ENCODE assay signal across 21 cellular contexts in the genomic region with DNA sequence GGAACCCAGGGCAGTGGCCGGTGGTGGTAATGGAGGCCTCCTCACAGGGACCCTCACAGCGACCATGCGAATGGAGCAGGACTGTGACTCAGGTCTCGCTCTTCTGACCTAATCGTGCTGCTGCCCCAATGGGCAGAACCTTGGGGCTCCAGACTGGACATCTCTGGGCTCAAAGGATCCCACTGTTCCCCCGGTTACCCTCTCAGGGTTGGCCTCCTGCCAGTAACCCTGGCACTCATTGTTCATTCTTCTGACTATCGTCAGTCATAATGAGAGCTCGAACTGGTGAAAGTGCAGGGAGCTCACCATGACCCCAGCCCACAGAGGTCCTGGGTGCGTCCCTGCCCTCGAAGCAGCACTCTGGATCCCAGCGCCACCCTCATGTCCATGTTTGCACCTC. TPM values are rescaled to one million over a fixed set of nuclear protein-coding genes. Genes with fewer than 3 reads are reported as not detected.
A peak's percentile ranks its signal among the peaks of the same experiment; 100 is the strongest.
DNase-seq lines count a peak whose midpoint lies in the region; ATAC-seq, FAIRE-seq and TF ChIP-seq lines count a peak whose summit lies in the region.
"Had no signal": no experiment of that assay in that cellular context is flagged by ENCODE, and none has a peak within 500 bp of the region (broad histone marks: within the 10 kb centered on the region; RNA-seq: fewer than 3 reads in every experiment).

No MANE protein-coding gene starts in this region.

- intact Hi-C loops in HepG2 (cut with micrococcal nuclease; ENCODE audit: unreplicated experiment) (no loop called here), right lobe of liver (cut with DNase I) (no loop called here), head of caudate nucleus (cut with DNase I) (no loop called here), posterior cingulate gyrus (cut with DNase I) (no loop called here), cardiac septum (cut with DNase I) (no loop called here)
- intact Hi-C loops in activated CD4-positive, alpha-beta T cell treated with anti-CD3 and anti-CD28 coated beads, Interleukin-2, amount 10 ng/mL, durations not matched to agents 24 days and 14 days (cut with micrococcal nuclease): no loop called here

- H3K9me3 Mint-ChIP-seq in activated CD4-positive, alpha-beta T cell treated with anti-CD3 and anti-CD28 coated beads, Interleukin-2, amount 10 ng/mL, durations not matched to agents 24 days and 14 days: no peaks in the 10 kb centered on the region

- TF ChIP-seq CTCF in HepG2 (CRISPR knock-in tag; IDR thresholded peaks at IDR 0.05): no peak
- no peak for TF ChIP-seq CTCF in right lobe of liver (IDR thresholded peaks at IDR 0.05)

- H3K36me3 ChIP-seq in HepG2 (replicated peaks in 1 of 2; ENCODE audit: control insufficient read depth in 1 of 2, insufficient read depth in 2 of 2, low read length in 2 of 2) (no peaks in the 10 kb centered on the region), right lobe of liver (no peaks in the 10 kb centered on the region)
- H3K36me3 ChIP-seq: MG63, SJSA1 had no signal

- H3K9me3 ChIP-seq in HepG2 (ENCODE audit: low read length): no peaks in the 10 kb centered on the region
- no peaks in the 10 kb centered on the region for H3K9me3 ChIP-seq in right lobe of liver
- H3K9me3 ChIP-seq in T-helper 17 cell (ENCODE audit: control insufficient read depth, low read length, poor library complexity, severe bottlenecking): no peaks in the 10 kb centered on the region
- H3K9me3 ChIP-seq: MG63, SJSA1 had no signal

- no peak overlapping the region for H3K4me3 Mint-ChIP-seq in T-helper 17 cell
- no peak overlapping the region for H3K4me3 Mint-ChIP-seq in activated CD4-positive, alpha-beta T cell treated with anti-CD3 and anti-CD28 coated beads, Interleukin-2, amount 10 ng/mL, durations not matched to agents 24 days and 14 days

- peaks cover 20% of the 10 kb centered on the region for H3K27me3 Mint-ChIP-seq in T-helper 17 cell
- H3K27me3 Mint-ChIP-seq in activated CD4-positive, alpha-beta T cell treated with anti-CD3 and anti-CD28 coated beads, Interleukin-2, amount 10 ng/mL, durations not matched to agents 24 days and 14 days: peaks cover 4% of the 10 kb centered on the region

- no peak for TF ChIP-seq RAD21 in HepG2 (CRISPR knock-in tag; IDR thresholded peaks at IDR 0.05)

- no peaks in the 10 kb centered on the region for H3K36me3 Mint-ChIP-seq in T-helper 17 cell (ENCODE audit: low read depth)
- H3K36me3 Mint-ChIP-seq in activated CD4-positive, alpha-beta T cell treated with anti-CD3 and anti-CD28 coated beads, Interleukin-2, amount 10 ng/mL, durations not matched to agents 24 days and 14 days (ENCODE audit: low read depth): peaks cover 3% of the 10 kb centered on the region

- no peak overlapping the region for H3K27ac Mint-ChIP-seq in T-helper 17 cell
- no peak overlapping the region for H3K27ac Mint-ChIP-seq in activated CD4-positive, alpha-beta T cell treated with anti-CD3 and anti-CD28 coated beads, Interleukin-2, amount 10 ng/mL, durations not matched to agents 24 days and 14 days

- peak overlapping the region; percentile 75 for H3K4me2 ChIP-seq in HepG2 (ENCODE audit: low read depth, low read length)

- TF ChIP-seq POLR2A in HepG2 (IDR thresholded peaks at IDR 0.05; ENCODE audit: insufficient read depth in 1 of 2, low read depth in 2 of 2, low read length in 2 of 2): no peak
- TF ChIP-seq POLR2A in right lobe of liver (IDR thresholded peaks at IDR 0.05): no peak

- peak; percentile 27 for ATAC-seq in HepG2
- ATAC-seq in right lobe of liver: no peak
- no peak for ATAC-seq in T-helper 17 cell

- TF ChIP-seq EP300 in HepG2 (IDR thresholded peaks at IDR 0.05; ENCODE audit: low read depth in 2 of 2, low read length in 2 of 2) (no peak), HepG2 (CRISPR knock-in tag; IDR thresholded peaks at IDR 0.05; ENCODE audit: borderline replicate concordance) (no peak)

- H3K4me1 Mint-ChIP-seq in T-helper 17 cell: peaks cover 7% of the 10 kb centered on the region
- peaks cover 2% of the 10 kb centered on the region for H3K4me1 Mint-ChIP-seq in activated CD4-positive, alpha-beta T cell treated with anti-CD3 and anti-CD28 coated beads, Interleukin-2, amount 10 ng/mL, durations not matched to agents 24 days and 14 days

- no TSS peak for BruUV-seq in HepG2 (replicated peaks; lab: Mats Ljungman, UMichigan)

- H3K9ac ChIP-seq in HepG2 (ENCODE audit: insufficient read depth, low read depth, low read length): 0 out of 2 replicates have a peak overlapping the region, but pooled peaks have one; percentile 43

- no peaks in the 10 kb centered on the region for H4K20me1 ChIP-seq in HepG2 (ENCODE audit: insufficient read depth, low read length)

- H3K4me3 ChIP-seq in HepG2 (replicated peaks in 1 of 3; ENCODE audit: insufficient read depth in 1 of 3, low read depth in 2 of 3, low read length in 3 of 3) (peak overlapping the region in 1 of 3 experiments; percentile 49; a peak in 2 of 6 replicates), right lobe of liver (no peak overlapping the region)
- H3K4me3 ChIP-seq: MG63, SJSA1 had no signal

- WGBS in HepG2 (ENCODE audit: low lambda C conversion rate): 13% methylated on average over 4 of the region's 11 CpGs
- WGBS in right lobe of liver (ENCODE audit: insufficient coverage, low coverage, low lambda C conversion rate, missing lambda C conversion rate): 80% methylated on average over 1 of the region's 11 CpGs

- CTCF ChIA-PET in HepG2 (lab: Yijun Ruan, JAX; ENCODE audit: low intra/inter-chr PET ratio, low total read pairs): no interaction called here

- POLR2A ChIA-PET in HepG2 (lab: Yijun Ruan, JAX): no interaction called here

- H3K4me1 ChIP-seq in HepG2 (ENCODE audit: insufficient read depth, low read length): peaks cover 42% of the 10 kb centered on the region
- H3K4me1 ChIP-seq in right lobe of liver: no peaks in the 10 kb centered on the region
- H3K4me1 ChIP-seq: SJSA1 had no signal

- peaks cover 0 to 4% of the 10 kb centered on the region in 2 experiments; a peak in 1 of 5 replicates for H3K27me3 ChIP-seq in HepG2 (ENCODE audit: control insufficient read depth in 1 of 2, insufficient read depth in 2 of 2, low read length in 2 of 2)
- no peaks in the 10 kb centered on the region for H3K27me3 ChIP-seq in right lobe of liver
- H3K27me3 ChIP-seq: MG63, SJSA1 had no signal

- no peak overlapping the region for H2AFZ ChIP-seq in HepG2 (ENCODE audit: low read length)

- DNase-seq in HepG2 (ENCODE audit: low spot score) (peak; percentile 52), right lobe of liver (no peak), head of caudate nucleus (peak in 28 of 42 donors; percentile 17 to 69 (median 42)), posterior cingulate gyrus (peak in 6 of 10 donors; percentile 28 to 89 (median 51)), T-helper 17 cell (no peak), cardiac septum (ENCODE audit: low spot score) (no peak)
- DNase-seq in activated CD4-positive, alpha-beta T cell treated with anti-CD3 and anti-CD28 coated beads, Interleukin-2, amount 10 ng/mL, durations not matched to agents 24 days and 14 days: no peak
- DNase-seq: ACHN, H7, KBM-7, MG63, NCI-H2081, NCI-H2227 treated with DMSO at 0.1 percent for 48 hours, NCI-H526 treated with DMSO at 0.1 percent for 48 hours, Right ventricle myocardium superior, RPMI8226 had no signal

- in situ Hi-C loops in HepG2 (cut with HindIII; ENCODE audit: extremely low pct_ligation_motif_present, low pct_unique_long_range_greater_than_20kb): no loop called here

- no peak overlapping the region for H3K27ac ChIP-seq in HepG2 (ENCODE audit: extremely low read length, insufficient read depth, low read length)
- no peak overlapping the region for H3K27ac ChIP-seq in right lobe of liver
- H3K27ac ChIP-seq: 22Rv1, SJSA1 had no signal

- peaks cover 4% of the 10 kb centered on the region for H3K79me2 ChIP-seq in HepG2 (ENCODE audit: insufficient read depth, low read length)

- FAIRE-seq in HepG2 (lab: Jason Lieb, UNC): no peak

RNA-seq across cellular contexts. Expression of a gene that starts 3.9 kb away (rescaled TPM):
- total RNA-seq in HepG2 (2016; rRNA removed; fragmentation: Illumina TruSeq; extraction: Trizol): 5.2 and 6.5 TPM in 2 replicates
- 11.5 and 11.7 TPM in 2 replicates for total RNA-seq in HepG2 (2016; cell fraction: cytosol; rRNA removed; fragmentation: Illumina TruSeq; extraction: Trizol; ENCODE audit: low read depth)
- 5.9 and 6.4 TPM in 2 replicates for total RNA-seq in HepG2 (2016; cell fraction: insoluble cytoplasmic fraction; rRNA removed; fragmentation: Illumina TruSeq; extraction: Trizol)
- total RNA-seq in HepG2 (2016; cell fraction: membrane; rRNA removed; fragmentation: Illumina TruSeq; extraction: Trizol): 10.1 and 10.8 TPM in 2 replicates
- 8.0 and 8.3 TPM in 2 replicates for total RNA-seq in HepG2 (2016; cell fraction: nucleus; rRNA removed; fragmentation: Illumina TruSeq; extraction: Trizol)
- 7.9 and 9.9 TPM in 2 replicates for polyA plus RNA-seq in HepG2 (2011; rRNA removed)
- 4.5 and 4.8 TPM in 2 replicates for polyA plus RNA-seq in HepG2 (2011; cell fraction: cytosol; rRNA removed)
- polyA plus RNA-seq in HepG2 (2011; cell fraction: nucleus; rRNA removed): 39.7 and 53.9 TPM in 2 replicates
- polyA plus RNA-seq in HepG2 (2012): 19.3 and 29.5 TPM in 2 replicates
- polyA plus RNA-seq in HepG2 (2016; cell fraction: cytosol; fragmentation: Illumina TruSeq; extraction: Trizol; ENCODE audit: low read depth): 17.8 and 18.7 TPM in 2 replicates
- polyA plus RNA-seq in HepG2 (2016; cell fraction: insoluble cytoplasmic fraction; fragmentation: Illumina TruSeq; extraction: Trizol; ENCODE audit: low read depth): 16.6 and 24.0 TPM in 2 replicates
- 26.9 and 32.5 TPM in 2 replicates for polyA plus RNA-seq in HepG2 (2016; cell fraction: membrane; fragmentation: Illumina TruSeq; extraction: Trizol; ENCODE audit: low read depth)
- 24.4 and 31.0 TPM in 2 replicates for polyA plus RNA-seq in HepG2 (2016; cell fraction: nucleus; fragmentation: Illumina TruSeq; extraction: Trizol; ENCODE audit: insufficient read depth, low read depth)
- polyA minus RNA-seq in HepG2 (2011; rRNA and poly(A)+ RNA removed; ENCODE audit: low replicate concordance): 25.9 and 39.1 TPM in 2 replicates
- polyA minus RNA-seq in HepG2 (2011; cell fraction: cytosol; rRNA and poly(A)+ RNA removed): 9.3 and 11.2 TPM in 2 replicates
- 12.3 and 19.1 TPM in 2 replicates for polyA minus RNA-seq in HepG2 (2011; cell fraction: nucleus; rRNA and poly(A)+ RNA removed)
- 10 to 100 TPM; 12.7 to 20.0 (median 13.9) TPM for total RNA-seq in right lobe of liver
- total RNA-seq in T-helper 17 cell: 10 to 100 TPM; 24.3 to 32.2 TPM
- 24.0 TPM for total RNA-seq in cardiac septum
- 52.9 and 53.8 TPM in 2 replicates for total RNA-seq in activated CD4-positive, alpha-beta T cell treated with anti-CD3 and anti-CD28 coated beads, Interleukin-2, amount 10 ng/mL, durations not matched to agents 24 days and 14 days

RNA-seq across cellular contexts. Expression of a gene that starts 10.0 kb away (rescaled TPM):
- total RNA-seq in HepG2 (2016; rRNA removed; fragmentation: Illumina TruSeq; extraction: Trizol): not detected in 2 replicates
- not detected in 2 replicates for total RNA-seq in HepG2 (2016; cell fraction: cytosol; rRNA removed; fragmentation: Illumina TruSeq; extraction: Trizol; ENCODE audit: low read depth)
- total RNA-seq in HepG2 (2016; cell fraction: insoluble cytoplasmic fraction; rRNA removed; fragmentation: Illumina TruSeq; extraction: Trizol): not detected in 2 replicates
- total RNA-seq in HepG2 (2016; cell fraction: membrane; rRNA removed; fragmentation: Illumina TruSeq; extraction: Trizol): not detected in 2 replicates
- not detected in 2 replicates for total RNA-seq in HepG2 (2016; cell fraction: nucleus; rRNA removed; fragmentation: Illumina TruSeq; extraction: Trizol)
- polyA plus RNA-seq in HepG2 (2011; rRNA removed): 0.21 and 0.27 TPM in 2 replicates
- polyA plus RNA-seq in HepG2 (2011; cell fraction: cytosol; rRNA removed): 0.11 and 0.31 TPM in 2 replicates
- 0.23 and 0.26 TPM in 2 replicates for polyA plus RNA-seq in HepG2 (2011; cell fraction: nucleus; rRNA removed)
- not detected in 2 replicates for polyA plus RNA-seq in HepG2 (2012)
- not detected in 2 replicates for polyA plus RNA-seq in HepG2 (2016; cell fraction: cytosol; fragmentation: Illumina TruSeq; extraction: Trizol; ENCODE audit: low read depth)
- not detected in 2 replicates for polyA plus RNA-seq in HepG2 (2016; cell fraction: insoluble cytoplasmic fraction; fragmentation: Illumina TruSeq; extraction: Trizol; ENCODE audit: low read depth)
- not detected in 2 replicates for polyA plus RNA-seq in HepG2 (2016; cell fraction: membrane; fragmentation: Illumina TruSeq; extraction: Trizol; ENCODE audit: low read depth)
- polyA plus RNA-seq in HepG2 (2016; cell fraction: nucleus; fragmentation: Illumina TruSeq; extraction: Trizol; ENCODE audit: insufficient read depth, low read depth): not detected in 2 replicates
- polyA minus RNA-seq in HepG2 (2011; rRNA and poly(A)+ RNA removed; ENCODE audit: low replicate concordance): 2.8 and 3.2 TPM in 2 replicates
- polyA minus RNA-seq in HepG2 (2011; cell fraction: cytosol; rRNA and poly(A)+ RNA removed): not detected in 2 replicates
- polyA minus RNA-seq in HepG2 (2011; cell fraction: nucleus; rRNA and poly(A)+ RNA removed): 1.0 TPM in 1 of 2 replicates, not detected in the other
- under 1 TPM in 1 of 6 experiments, not detected in 5; 0.81 TPM for total RNA-seq in right lobe of liver
- not detected for total RNA-seq in T-helper 17 cell
- not detected for total RNA-seq in cardiac septum
- not detected in 2 replicates for total RNA-seq in activated CD4-positive, alpha-beta T cell treated with anti-CD3 and anti-CD28 coated beads, Interleukin-2, amount 10 ng/mL, durations not matched to agents 24 days and 14 days
- total RNA-seq: H7, HT-29, NCI-H460, Right ventricle myocardium superior, SJSA1 had no signal
- polyA plus RNA-seq: BJ had no signal

RNA-seq across cellular contexts. Expression of a gene that starts 23.4 kb away (rescaled TPM):
- not detected in 2 replicates for total RNA-seq in HepG2 (2016; rRNA removed; fragmentation: Illumina TruSeq; extraction: Trizol)
- not detected in 2 replicates for total RNA-seq in HepG2 (2016; cell fraction: cytosol; rRNA removed; fragmentation: Illumina TruSeq; extraction: Trizol; ENCODE audit: low read depth)
- not detected in 2 replicates for total RNA-seq in HepG2 (2016; cell fraction: insoluble cytoplasmic fraction; rRNA removed; fragmentation: Illumina TruSeq; extraction: Trizol)
- total RNA-seq in HepG2 (2016; cell fraction: membrane; rRNA removed; fragmentation: Illumina TruSeq; extraction: Trizol): not detected in 2 replicates
- total RNA-seq in HepG2 (2016; cell fraction: nucleus; rRNA removed; fragmentation: Illumina TruSeq; extraction: Trizol): not detected in 2 replicates
- polyA plus RNA-seq in HepG2 (2011; rRNA removed): 0.69 TPM in 1 of 2 replicates, not detected in the other
- polyA plus RNA-seq in HepG2 (2011; cell fraction: cytosol; rRNA removed): 0.27 and 0.33 TPM in 2 replicates
- 0.57 TPM in 1 of 2 replicates, not detected in the other for polyA plus RNA-seq in HepG2 (2011; cell fraction: nucleus; rRNA removed)
- polyA plus RNA-seq in HepG2 (2012): 0.59 TPM in 1 of 2 replicates, not detected in the other
- polyA plus RNA-seq in HepG2 (2016; cell fraction: cytosol; fragmentation: Illumina TruSeq; extraction: Trizol; ENCODE audit: low read depth): not detected in 2 replicates
- not detected in 2 replicates for polyA plus RNA-seq in HepG2 (2016; cell fraction: insoluble cytoplasmic fraction; fragmentation: Illumina TruSeq; extraction: Trizol; ENCODE audit: low read depth)
- polyA plus RNA-seq in HepG2 (2016; cell fraction: membrane; fragmentation: Illumina TruSeq; extraction: Trizol; ENCODE audit: low read depth): not detected in 2 replicates
- polyA plus RNA-seq in HepG2 (2016; cell fraction: nucleus; fragmentation: Illumina TruSeq; extraction: Trizol; ENCODE audit: insufficient read depth, low read depth): not detected in 2 replicates
- polyA minus RNA-seq in HepG2 (2011; rRNA and poly(A)+ RNA removed; ENCODE audit: low replicate concordance): not detected in 2 replicates
- polyA minus RNA-seq in HepG2 (2011; cell fraction: cytosol; rRNA and poly(A)+ RNA removed): not detected in 2 replicates
- not detected in 2 replicates for polyA minus RNA-seq in HepG2 (2011; cell fraction: nucleus; rRNA and poly(A)+ RNA removed)
- total RNA-seq in right lobe of liver: 1 to 10 TPM in 4 of 6 experiments, not detected in 2; 1.1 to 8.4 (median 2.0) TPM
- not detected for total RNA-seq in T-helper 17 cell
- 1.2 TPM for total RNA-seq in cardiac septum
- not detected in 2 replicates for total RNA-seq in activated CD4-positive, alpha-beta T cell treated with anti-CD3 and anti-CD28 coated beads, Interleukin-2, amount 10 ng/mL, durations not matched to agents 24 days and 14 days
- total RNA-seq: H7, HT-29, NCI-H460, Right ventricle myocardium superior, SJSA1 had no signal
- polyA plus RNA-seq: BJ had no signal

RNA-seq across cellular contexts. Expression of a gene that starts 30.3 kb away (rescaled TPM):
- total RNA-seq in HepG2 (2016; rRNA removed; fragmentation: Illumina TruSeq; extraction: Trizol) (not detected in 2 replicates), right lobe of liver (100 to 1,000 TPM in 2 of 6 experiments, 10 to 100 TPM in 4; 17.8 to 522 (median 55.9) TPM), T-helper 17 cell (not detected), cardiac septum (487 TPM)
- not detected in 2 replicates for total RNA-seq in HepG2 (2016; cell fraction: cytosol; rRNA removed; fragmentation: Illumina TruSeq; extraction: Trizol; ENCODE audit: low read depth)
- not detected in 2 replicates for total RNA-seq in HepG2 (2016; cell fraction: insoluble cytoplasmic fraction; rRNA removed; fragmentation: Illumina TruSeq; extraction: Trizol)
- not detected in 2 replicates for total RNA-seq in HepG2 (2016; cell fraction: membrane; rRNA removed; fragmentation: Illumina TruSeq; extraction: Trizol)
- not detected in 2 replicates for total RNA-seq in HepG2 (2016; cell fraction: nucleus; rRNA removed; fragmentation: Illumina TruSeq; extraction: Trizol)
- polyA plus RNA-seq in HepG2 (2011; rRNA removed): not detected in 2 replicates
- polyA plus RNA-seq in HepG2 (2011; cell fraction: cytosol; rRNA removed): not detected in 2 replicates
- not detected in 2 replicates for polyA plus RNA-seq in HepG2 (2011; cell fraction: nucleus; rRNA removed)
- 0.91 TPM in 1 of 2 replicates, not detected in the other for polyA plus RNA-seq in HepG2 (2012)
- 0.54 and 0.83 TPM in 2 replicates for polyA plus RNA-seq in HepG2 (2016; cell fraction: cytosol; fragmentation: Illumina TruSeq; extraction: Trizol; ENCODE audit: low read depth)
- polyA plus RNA-seq in HepG2 (2016; cell fraction: insoluble cytoplasmic fraction; fragmentation: Illumina TruSeq; extraction: Trizol; ENCODE audit: low read depth): 1.5 TPM in 1 of 2 replicates, not detected in the other
- not detected in 2 replicates for polyA plus RNA-seq in HepG2 (2016; cell fraction: membrane; fragmentation: Illumina TruSeq; extraction: Trizol; ENCODE audit: low read depth)
- not detected in 2 replicates for polyA plus RNA-seq in HepG2 (2016; cell fraction: nucleus; fragmentation: Illumina TruSeq; extraction: Trizol; ENCODE audit: insufficient read depth, low read depth)
- 3.3 and 4.4 TPM in 2 replicates for polyA minus RNA-seq in HepG2 (2011; rRNA and poly(A)+ RNA removed; ENCODE audit: low replicate concordance)
- polyA minus RNA-seq in HepG2 (2011; cell fraction: cytosol; rRNA and poly(A)+ RNA removed): not detected in 2 replicates
- polyA minus RNA-seq in HepG2 (2011; cell fraction: nucleus; rRNA and poly(A)+ RNA removed): not detected in 2 replicates
- 0.33 TPM in 1 of 2 replicates, not detected in the other for total RNA-seq in activated CD4-positive, alpha-beta T cell treated with anti-CD3 and anti-CD28 coated beads, Interleukin-2, amount 10 ng/mL, durations not matched to agents 24 days and 14 days
- total RNA-seq: H7, HT-29, NCI-H460, SJSA1 had no signal

RNA-seq across cellular contexts. Expression of a gene that starts 34.1 kb away (rescaled TPM):
- 0.42 TPM in 1 of 2 replicates, not detected in the other for total RNA-seq in HepG2 (2016; rRNA removed; fragmentation: Illumina TruSeq; extraction: Trizol)
- 0.71 TPM in 1 of 2 replicates, not detected in the other for total RNA-seq in HepG2 (2016; cell fraction: cytosol; rRNA removed; fragmentation: Illumina TruSeq; extraction: Trizol; ENCODE audit: low read depth)
- total RNA-seq in HepG2 (2016; cell fraction: insoluble cytoplasmic fraction; rRNA removed; fragmentation: Illumina TruSeq; extraction: Trizol): 1.00 TPM in 1 of 2 replicates, not detected in the other
- not detected in 2 replicates for total RNA-seq in HepG2 (2016; cell fraction: membrane; rRNA removed; fragmentation: Illumina TruSeq; extraction: Trizol)
- total RNA-seq in HepG2 (2016; cell fraction: nucleus; rRNA removed; fragmentation: Illumina TruSeq; extraction: Trizol): not detected in 2 replicates
- polyA plus RNA-seq in HepG2 (2011; rRNA removed): 0.27 and 0.59 TPM in 2 replicates
- 0.35 and 2.5 TPM in 2 replicates for polyA plus RNA-seq in HepG2 (2011; cell fraction: cytosol; rRNA removed)
- polyA plus RNA-seq in HepG2 (2011; cell fraction: nucleus; rRNA removed): 0.82 and 0.88 TPM in 2 replicates
- 1.5 TPM in 1 of 2 replicates, not detected in the other for polyA plus RNA-seq in HepG2 (2012)
- polyA plus RNA-seq in HepG2 (2016; cell fraction: cytosol; fragmentation: Illumina TruSeq; extraction: Trizol; ENCODE audit: low read depth): not detected in 2 replicates
- polyA plus RNA-seq in HepG2 (2016; cell fraction: insoluble cytoplasmic fraction; fragmentation: Illumina TruSeq; extraction: Trizol; ENCODE audit: low read depth): 2.2 TPM in 1 of 2 replicates, not detected in the other
- 1.2 and 1.7 TPM in 2 replicates for polyA plus RNA-seq in HepG2 (2016; cell fraction: membrane; fragmentation: Illumina TruSeq; extraction: Trizol; ENCODE audit: low read depth)
- not detected in 2 replicates for polyA plus RNA-seq in HepG2 (2016; cell fraction: nucleus; fragmentation: Illumina TruSeq; extraction: Trizol; ENCODE audit: insufficient read depth, low read depth)
- polyA minus RNA-seq in HepG2 (2011; rRNA and poly(A)+ RNA removed; ENCODE audit: low replicate concordance): 3.3 and 4.3 TPM in 2 replicates
- polyA minus RNA-seq in HepG2 (2011; cell fraction: cytosol; rRNA and poly(A)+ RNA removed): 1.3 TPM in 1 of 2 replicates, not detected in the other
- not detected in 2 replicates for polyA minus RNA-seq in HepG2 (2011; cell fraction: nucleus; rRNA and poly(A)+ RNA removed)
- 100 to 1,000 TPM in 3 of 6 experiments, 10 to 100 TPM in 1, 1 to 10 TPM in 2; 8.0 to 789 (median 84.3) TPM for total RNA-seq in right lobe of liver
- total RNA-seq in T-helper 17 cell: 1 to 10 TPM in 1 of 2 donors, under 1 TPM in 1; 0.65 to 6.5 TPM
- total RNA-seq in cardiac septum: 780 TPM
- not detected in 2 replicates for total RNA-seq in activated CD4-positive, alpha-beta T cell treated with anti-CD3 and anti-CD28 coated beads, Interleukin-2, amount 10 ng/mL, durations not matched to agents 24 days and 14 days
- total RNA-seq: H7, HT-29, SJSA1 had no signal
- polyA plus RNA-seq: BJ had no signal

Comparison
In these comparisons a context has a peak if more than half of its experiments do, and no peak if none do; other contexts are left out.
1. DNase-seq: peak in HepG2 (single experiment), head of caudate nucleus (28 of 42) and posterior cingulate gyrus (6 of 10); none in right lobe of liver (0 of 3), T-helper 17 cell (0 of 3), cardiac septum (single experiment) and activated CD4-positive, alpha-beta T cell treated with anti-CD3 and anti-CD28 coated beads, Interleukin-2, amount 10 ng/mL, durations not matched to agents 24 days and 14 days (single experiment).